Comparison of ENCODE assay signal across 1 cellular context in genomic region chr6:42166444-42167141, GRCh38.
A peak's percentile ranks its signal among the peaks of the same experiment; 100 is the strongest.
TF ChIP-seq lines count a peak whose summit lies in the region.

No MANE protein-coding gene starts in this region.

TF ChIP-seq in K562, 482 proteins besides CTCF, POLR2A, EP300 and RAD21 (continued from another document and continues in another):
- no peak for TF ChIP-seq HINFP (tag; conservative IDR thresholded peaks at IDR 0.05; ENCODE audit: low read depth)
- no peak for TF ChIP-seq TFE3 (CRISPR knock-in tag; IDR thresholded peaks at IDR 0.05)
- TF ChIP-seq EHMT2 (IDR thresholded peaks at IDR 0.05): no peak
- TF ChIP-seq ATF7 (IDR thresholded peaks at IDR 0.05): peak; percentile 59
- TF ChIP-seq ZHX1 (conservative IDR thresholded peaks at IDR 0.05; ENCODE audit: low read length): peak; percentile 14; the same call in 1 of the 2 replicates
- no peak for TF ChIP-seq HOXB6 (CRISPR knock-in tag; IDR thresholded peaks at IDR 0.05; ENCODE audit: borderline replicate concordance)
- no peak for TF ChIP-seq ZNF324 (CRISPR knock-in tag; IDR thresholded peaks at IDR 0.05)
- no peak for TF ChIP-seq FOS (IDR thresholded peaks at IDR 0.05; ENCODE audit: extremely low read depth, insufficient read length)
- TF ChIP-seq SP2 (IDR thresholded peaks at IDR 0.05; ENCODE audit: extremely low read depth, low read depth, low read length, poor library complexity, severe bottlenecking): no peak
- TF ChIP-seq JUND (IDR thresholded peaks at IDR 0.05; ENCODE audit: borderline replicate concordance, low read depth, low read length): peak; percentile 16; the same call in 1 of the 2 replicates
- TF ChIP-seq JUND (tag; IDR thresholded peaks at IDR 0.05; ENCODE audit: borderline replicate concordance, low read depth, low read length): no peak; the same call in 2 of the 3 replicates
- TF ChIP-seq ZNF699 (CRISPR knock-in tag; IDR thresholded peaks at IDR 0.05; ENCODE audit: insufficient replicate concordance): no peak
- TF ChIP-seq ZNF280B (CRISPR knock-in tag; IDR thresholded peaks at IDR 0.05): no peak
- TF ChIP-seq ZNF449 (CRISPR knock-in tag; IDR thresholded peaks at IDR 0.05): no peak
- no peak for TF ChIP-seq LCOR (CRISPR knock-in tag; IDR thresholded peaks at IDR 0.05)
- TF ChIP-seq BACH1 (tag; IDR thresholded peaks at IDR 0.05): no peak
- no peak for TF ChIP-seq PCBP2 (IDR thresholded peaks at IDR 0.05; ENCODE audit: low read depth, low read length, poor library complexity, severe bottlenecking)
- no peak for TF ChIP-seq FOXM1 (IDR thresholded peaks at IDR 0.05; ENCODE audit: low read depth)
- TF ChIP-seq FOXM1 (CRISPR knock-in tag; IDR thresholded peaks at IDR 0.05; ENCODE audit: low read depth): no peak
- no peak for TF ChIP-seq RBM34 (IDR thresholded peaks at IDR 0.05; ENCODE audit: borderline replicate concordance, insufficient read depth, low read length)
- no peak for TF ChIP-seq MCM3 (IDR thresholded peaks at IDR 0.05)
- TF ChIP-seq CUX1 (CRISPR knock-in tag; IDR thresholded peaks at IDR 0.05): no peak
- no peak for TF ChIP-seq CGGBP1 (CRISPR knock-in tag; IDR thresholded peaks at IDR 0.05)
- TF ChIP-seq TRIM24 (IDR thresholded peaks at IDR 0.05): no peak
- TF ChIP-seq HEY1 (CRISPR knock-in tag; IDR thresholded peaks at IDR 0.05; ENCODE audit: borderline replicate concordance): no peak
- peak; percentile 62 for TF ChIP-seq E2F8 (IDR thresholded peaks at IDR 0.05; ENCODE audit: low read depth, partially characterized antibody)
- TF ChIP-seq ZBTB7A (IDR thresholded peaks at IDR 0.05; ENCODE audit: borderline replicate concordance, control insufficient read depth, low read depth, low read length): peak; percentile 87
- peak; percentile 32; the same call in 1 of the 2 replicates for TF ChIP-seq EGR1 (conservative IDR thresholded peaks at IDR 0.05)
- TF ChIP-seq MECOM (CRISPR knock-in tag; IDR thresholded peaks at IDR 0.05): peak; percentile 66
- TF ChIP-seq RB1 (IDR thresholded peaks at IDR 0.05; ENCODE audit: low read depth): peak; percentile 73
- TF ChIP-seq CREB3L1 (IDR thresholded peaks at IDR 0.05; ENCODE audit: borderline replicate concordance, low read depth): no peak
- TF ChIP-seq ZSCAN32 (CRISPR knock-in tag; IDR thresholded peaks at IDR 0.05): no peak
- 0 out of 2 replicates have a peak, but pooled peaks have one; percentile 13 for TF ChIP-seq PKNOX1 (IDR thresholded peaks at IDR 0.05)
- TF ChIP-seq RNF2 (IDR thresholded peaks at IDR 0.05): no peak
- TF ChIP-seq PRMT5 (CRISPR knock-in tag; IDR thresholded peaks at IDR 0.05): no peak
- TF ChIP-seq KAT8 (IDR thresholded peaks at IDR 0.05; ENCODE audit: low read depth): no peak
- no peak for TF ChIP-seq SAFB (IDR thresholded peaks at IDR 0.05; ENCODE audit: borderline replicate concordance, low read depth, low read length)
- no peak for TF ChIP-seq STAT5B (CRISPR knock-in tag; IDR thresholded peaks at IDR 0.05)
